ENCODE assay signal across 8 cellular contexts in the genomic region with DNA sequence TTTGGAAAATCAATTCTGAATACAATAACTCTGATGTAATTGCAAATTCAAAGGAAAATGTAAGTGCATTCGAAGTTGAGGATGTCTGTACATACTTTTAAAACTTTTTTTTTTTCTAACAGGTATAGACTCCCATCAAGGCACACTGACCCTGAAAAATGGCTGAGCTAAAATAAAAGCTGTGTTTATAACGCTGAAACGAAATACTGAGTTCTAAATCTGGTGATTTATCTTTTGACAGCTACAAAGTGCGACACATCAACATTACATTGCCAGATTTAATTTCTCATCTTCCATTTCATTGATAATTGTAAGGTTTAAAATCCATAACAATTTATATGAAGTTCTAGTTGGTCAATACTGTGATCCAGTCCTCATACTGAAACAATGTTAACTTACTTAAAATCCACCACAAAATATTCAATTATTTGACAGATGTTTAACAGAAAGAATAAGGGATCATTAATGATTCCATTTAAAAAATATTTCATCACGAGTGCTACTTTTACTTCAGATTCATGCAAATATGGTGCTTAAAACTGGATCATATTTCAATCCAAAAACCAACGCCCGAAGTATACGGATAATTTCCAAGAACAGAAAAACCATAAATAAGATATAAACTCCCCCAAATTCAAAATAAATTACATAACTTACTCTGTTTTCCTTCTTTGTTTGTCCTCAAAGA. TPM values are rescaled to one million over a fixed set of nuclear protein-coding genes. Genes with fewer than 3 reads are reported as not detected.
A peak's percentile ranks its signal among the peaks of the same experiment; 100 is the strongest.
DNase-seq lines count a peak whose midpoint lies in the region; ATAC-seq and TF ChIP-seq lines count a peak whose summit lies in the region.

No MANE protein-coding gene starts in this region.

- no peaks in the 10 kb centered on the region for H3K9me2 ChIP-seq in neural cell (ENCODE audit: insufficient read depth, low read length)

- peaks cover 3% of the 10 kb centered on the region for H3F3A ChIP-seq in neural cell (ENCODE audit: insufficient read depth, low read length, poor library complexity, severe bottlenecking)

- peaks cover 50% of the 10 kb centered on the region for H3K4me1 ChIP-seq in CD4-positive, alpha-beta memory T cell (ENCODE audit: insufficient read depth, low read length)
- H3K4me1 ChIP-seq in duodenal mucosa (ENCODE audit: control insufficient read depth in 1 of 2, insufficient read depth in 2 of 2, low read length in 2 of 2) = peaks cover 15% of the 10 kb centered on the region in 2 donors

- ATAC-seq in HG02763 (IDR thresholded peaks at IDR 0.05; ENCODE audit: unreplicated experiment) (no peak), HG03097 (IDR thresholded peaks at IDR 0.05; ENCODE audit: low FRiP score, unreplicated experiment) (no peak), HG03139 (IDR thresholded peaks at IDR 0.05; ENCODE audit: unreplicated experiment) (no peak)

- H3K79me2 ChIP-seq in neural cell (replicated peaks; ENCODE audit: insufficient read depth, low read length) = peaks cover 57% of the 10 kb centered on the region

- CTCF ChIA-PET in CD4-positive, alpha-beta memory T cell (lab: Charles Lee; ENCODE audit: partially characterized antibody) = no interaction called here

- peak overlapping the region; percentile 59 to 61 for H3K9ac ChIP-seq in duodenal mucosa (ENCODE audit: low read depth in 1 of 2, low read length in 2 of 2)
- H3K9ac ChIP-seq in neural cell (ENCODE audit: low read length) = peak overlapping the region; percentile 77

- POLR2A ChIA-PET in CD4-positive, alpha-beta memory T cell (lab: Charles Lee; ENCODE audit: partially characterized antibody) = interaction anchor here (0.6 kb wide), 2 partner anchors 871 to 1246 kb away, joined by 3 to 4 read pairs; no protein-coding TSS in a partner anchor

- H3K9me3 Mint-ChIP-seq in CD4-positive, alpha-beta memory T cell = no peaks in the 10 kb centered on the region

- no peaks in the 10 kb centered on the region for H3K27me3 ChIP-seq in CD4-positive, alpha-beta memory T cell (ENCODE audit: insufficient read depth, low read length)
- no peaks in the 10 kb centered on the region for H3K27me3 ChIP-seq in duodenal mucosa (ENCODE audit: control insufficient read depth in 1 of 2, insufficient read depth in 2 of 2, low read length in 2 of 2)
- no peaks in the 10 kb centered on the region for H3K27me3 ChIP-seq in neural cell (ENCODE audit: insufficient read depth, low read depth, low read length)

- peaks cover 26 to 52% (median 40%) of the 10 kb centered on the region in 4 donors for H3K4me1 Mint-ChIP-seq in CD4-positive, alpha-beta memory T cell

- peak overlapping the region; percentile 88 to 94 (median 91) for H3K4me3 Mint-ChIP-seq in CD4-positive, alpha-beta memory T cell

- TF ChIP-seq EP300 in neural cell (conservative IDR thresholded peaks at IDR 0.05; ENCODE audit: poor library complexity, severe bottlenecking) = no peak

- no peak for TF ChIP-seq RAD21 in neural cell (conservative IDR thresholded peaks at IDR 0.05)

- H3K27ac ChIP-seq in CD4-positive, alpha-beta memory T cell (ENCODE audit: low read depth, low read length) = peak overlapping the region; percentile 79
- no peak overlapping the region for H3K27ac ChIP-seq in duodenal mucosa (ENCODE audit: low read depth, low read length)
- no peak overlapping the region for H3K27ac ChIP-seq in neural cell (ENCODE audit: low read length)

- TF ChIP-seq CTCF in neural cell (IDR thresholded peaks at IDR 0.05; ENCODE audit: poor library complexity, severe bottlenecking) = no peak

- H2AFZ ChIP-seq in neural cell (ENCODE audit: low read depth, low read length) = no peak overlapping the region

- peak overlapping the region in 6 of 7 donors; percentile 47 to 94 (median 91) for H3K27ac Mint-ChIP-seq in CD4-positive, alpha-beta memory T cell

- intact Hi-C loops in CD4-positive, alpha-beta memory T cell (cut with micrococcal nuclease) = loop anchor here (5.0 to 10.0 kb wide), 2 partner anchors 710 to 878 kb away; partner anchors contain the start of gene CACUL1

- H3K4me3 ChIP-seq in CD4-positive, alpha-beta memory T cell (ENCODE audit: low read length in 2 of 2) = peak overlapping the region; percentile 44 to 74
- H3K4me3 ChIP-seq in duodenal mucosa (ENCODE audit: low read depth in 1 of 2, low read length in 2 of 2) = peak overlapping the region; percentile 85 to 90
- peak overlapping the region; percentile 83 for H3K4me3 ChIP-seq in neural cell (ENCODE audit: low read length)

- no peak for DNase-seq in CD4-positive, alpha-beta memory T cell
- DNase-seq in NAMALWA (ENCODE audit: low spot score) (peak; percentile 4), NCI-H2081 (lab: John Stamatoyannopoulos, UW) (no peak)

- H3K27me3 Mint-ChIP-seq in CD4-positive, alpha-beta memory T cell = no peaks in the 10 kb centered on the region

- no peaks in the 10 kb centered on the region for H4K20me1 ChIP-seq in neural cell (ENCODE audit: insufficient read depth)

- H3K36me3 Mint-ChIP-seq in CD4-positive, alpha-beta memory T cell = peaks cover 0 to 4% of the 10 kb centered on the region in 2 donors

- H3K36me3 ChIP-seq in CD4-positive, alpha-beta memory T cell (ENCODE audit: insufficient read depth, low read length) = no peaks in the 10 kb centered on the region
- H3K36me3 ChIP-seq in duodenal mucosa (ENCODE audit: control insufficient read depth in 1 of 2, insufficient read depth in 2 of 2, low read length in 2 of 2) (no peaks in the 10 kb centered on the region), neural cell (ENCODE audit: insufficient read depth, low read length) (no peaks in the 10 kb centered on the region)

- peak overlapping the region; percentile 92 for H3K4me2 ChIP-seq in neural cell (ENCODE audit: low read length)

- H3K9me3 ChIP-seq in CD4-positive, alpha-beta memory T cell (ENCODE audit: control insufficient read depth in 1 of 2, low read length in 2 of 2) = no peaks in the 10 kb centered on the region
- no peaks in the 10 kb centered on the region for H3K9me3 ChIP-seq in duodenal mucosa (ENCODE audit: control insufficient read depth in 1 of 2, low read length in 2 of 2)
- H3K9me3 ChIP-seq in neural cell (ENCODE audit: low read length) = no peaks in the 10 kb centered on the region

TF ChIP-seq in neural cell, 6 proteins besides CTCF, POLR2A, EP300 and RAD21:
- TF ChIP-seq TAF1 (IDR thresholded peaks at IDR 0.05; ENCODE audit: low read depth) (no peak), MXI1 (conservative IDR thresholded peaks at IDR 0.05; ENCODE audit: poor library complexity, severe bottlenecking) (no peak), SMC3 (conservative IDR thresholded peaks at IDR 0.05; ENCODE audit: poor library complexity) (no peak), POLR2AphosphoS5 (IDR thresholded peaks at IDR 0.05) (no peak), EZH2 (IDR thresholded peaks at IDR 0.05; ENCODE audit: borderline replicate concordance, insufficient read depth, low read length, poor library complexity, severe bottlenecking) (no peak)
- TF ChIP-seq, protein P1, sequence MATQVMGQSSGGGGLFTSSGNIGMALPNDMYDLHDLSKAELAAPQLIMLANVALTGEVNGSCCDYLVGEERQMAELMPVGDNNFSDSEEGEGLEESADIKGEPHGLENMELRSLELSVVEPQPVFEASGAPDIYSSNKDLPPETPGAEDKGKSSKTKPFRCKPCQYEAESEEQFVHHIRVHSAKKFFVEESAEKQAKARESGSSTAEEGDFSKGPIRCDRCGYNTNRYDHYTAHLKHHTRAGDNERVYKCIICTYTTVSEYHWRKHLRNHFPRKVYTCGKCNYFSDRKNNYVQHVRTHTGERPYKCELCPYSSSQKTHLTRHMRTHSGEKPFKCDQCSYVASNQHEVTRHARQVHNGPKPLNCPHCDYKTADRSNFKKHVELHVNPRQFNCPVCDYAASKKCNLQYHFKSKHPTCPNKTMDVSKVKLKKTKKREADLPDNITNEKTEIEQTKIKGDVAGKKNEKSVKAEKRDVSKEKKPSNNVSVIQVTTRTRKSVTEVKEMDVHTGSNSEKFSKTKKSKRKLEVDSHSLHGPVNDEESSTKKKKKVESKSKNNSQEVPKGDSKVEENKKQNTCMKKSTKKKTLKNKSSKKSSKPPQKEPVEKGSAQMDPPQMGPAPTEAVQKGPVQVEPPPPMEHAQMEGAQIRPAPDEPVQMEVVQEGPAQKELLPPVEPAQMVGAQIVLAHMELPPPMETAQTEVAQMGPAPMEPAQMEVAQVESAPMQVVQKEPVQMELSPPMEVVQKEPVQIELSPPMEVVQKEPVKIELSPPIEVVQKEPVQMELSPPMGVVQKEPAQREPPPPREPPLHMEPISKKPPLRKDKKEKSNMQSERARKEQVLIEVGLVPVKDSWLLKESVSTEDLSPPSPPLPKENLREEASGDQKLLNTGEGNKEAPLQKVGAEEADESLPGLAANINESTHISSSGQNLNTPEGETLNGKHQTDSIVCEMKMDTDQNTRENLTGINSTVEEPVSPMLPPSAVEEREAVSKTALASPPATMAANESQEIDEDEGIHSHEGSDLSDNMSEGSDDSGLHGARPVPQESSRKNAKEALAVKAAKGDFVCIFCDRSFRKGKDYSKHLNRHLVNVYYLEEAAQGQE (IDR thresholded peaks at IDR 0.05; ENCODE audit: borderline replicate concordance) = no peak
TF ChIP-seq in neural cell: peak in this region for 0.

RNA-seq across cellular contexts. Expression of gene RAB11FIP2, which starts 1.4 kb away (rescaled TPM):
- total RNA-seq in CD4-positive, alpha-beta memory T cell = 10 to 100 TPM; 20.0 to 23.5 TPM
- polyA plus RNA-seq in CD4-positive, alpha-beta memory T cell = 1 to 10 TPM; 3.1 to 8.8 TPM
- 26.3 and 27.3 TPM in 2 replicates for polyA plus RNA-seq in neural cell
- polyA minus RNA-seq in neural cell = 98.6 and 100 TPM in 2 replicates
